Comparison of ENCODE assay signal across 2 cellular contexts in genomic region chr21:45507888-45508508, GRCh38.
TF ChIP-seq lines count a peak whose summit lies in the region.

No MANE protein-coding gene starts in this region.

TF ChIP-seq in A549, 52 proteins besides CTCF, POLR2A, EP300 and RAD21 (continued from another document):
- TF ChIP-seq TP53 (CRISPR knock-in tag; IDR thresholded peaks at IDR 0.05): no peak
TF ChIP-seq in A549: peak in this region for 1.

TF ChIP-seq in GM12878, 131 proteins besides CTCF, POLR2A, EP300 and RAD21 (continued from another document):
- TF ChIP-seq ZNF687 (IDR thresholded peaks at IDR 0.05): no peak
- TF ChIP-seq HDAC2 (IDR thresholded peaks at IDR 0.05): no peak
- TF ChIP-seq SRF (IDR thresholded peaks at IDR 0.05; ENCODE audit: low read depth in 2 of 2, low read length in 2 of 2): no peak
- peak; percentile 3 for TF ChIP-seq BCL3 (IDR thresholded peaks at IDR 0.05; ENCODE audit: borderline replicate concordance, insufficient read depth, low read depth, low read length, poor library complexity, severe bottlenecking)
